ENCODE assay signal across 17 cellular contexts in genomic region chr15:28005004-28005527, GRCh38.
"Had no signal": no experiment of that assay in that cellular context is flagged by ENCODE, and none has a peak within 500 bp of the region (broad histone marks: within the 10 kb centered on the region; RNA-seq: fewer than 3 reads in every experiment).

No MANE protein-coding gene starts in this region.

- DNase-seq: cerebellar nuclear complex; effector CD4-positive, alpha-beta T cell; endodermal cell; erythroblast; foreskin keratinocyte; left colon; mammary epithelial cell; mucosa of descending colon; naive thymus-derived CD8-positive, alpha-beta T cell; ovary; right cardiac atrium; small intestine; stimulated activated CD4-positive, alpha-beta T cell treated with anti-CD3 and anti-CD28 coated beads, Interleukin-12 subunit alpha, Interleukin-12 subunit beta, amount 100 ng/mL, for 4 hours; stimulated activated naive CD4-positive, alpha-beta T cell treated with Interleukin-2 at 50 U/mL for 16 hours; thyroid gland had no signal

- H3K4me3 ChIP-seq: coronary artery, hepatocyte, mucosa of descending colon, ovary, thyroid gland had no signal
